Comparison of ENCODE assay signal across 12 cellular contexts in genomic region chr18:36711813-36712444, GRCh38.
DNase-seq lines count a peak whose midpoint lies in the region; ATAC-seq, FAIRE-seq and TF ChIP-seq lines count a peak whose summit lies in the region.
"Had no signal": no experiment of that assay in that cellular context is flagged by ENCODE, and none has a peak within 500 bp of the region (broad histone marks: within the 10 kb centered on the region; RNA-seq: fewer than 3 reads in every experiment).

No MANE protein-coding gene starts in this region.

- TF ChIP-seq CTCF in A549 (IDR thresholded peaks at IDR 0.05) (no peak), choroid plexus epithelial cell (conservative IDR thresholded peaks at IDR 0.05; ENCODE audit: low read depth, low read length) (no peak)

- WGBS in A549 (ENCODE audit: missing lambda C conversion rate): 21% methylated on average over 6 of the region's 6 CpGs

- POLR2A ChIA-PET in A549 (lab: Yijun Ruan, JAX): interaction anchor here (0.6 kb wide), 1 partner anchor 396 kb away, joined by 4 read pairs; no protein-coding TSS in a partner anchor

- H3K9me3 ChIP-seq in A549: no peaks in the 10 kb centered on the region
- H3K9me3 ChIP-seq: SJSA1 had no signal

- no peak for TF ChIP-seq POLR2A in A549 (IDR thresholded peaks at IDR 0.05; ENCODE audit: low read length)

- H3K4me2 ChIP-seq in A549: no peak overlapping the region

- TF ChIP-seq RAD21 in A549 (conservative IDR thresholded peaks at IDR 0.05 in 1 of 2, IDR thresholded peaks at IDR 0.05 in 1 of 2): no peak

- H3K4me3 ChIP-seq in A549 (no peak overlapping the region), choroid plexus epithelial cell (ENCODE audit: low read depth, low read length) (no peak overlapping the region)
- H3K4me3 ChIP-seq: SJSA1 had no signal

- no peak overlapping the region for H3K27ac ChIP-seq in A549
- H3K27ac ChIP-seq: HL-60, SJSA1 had no signal

- no peak for FAIRE-seq in A549 (lab: Jason Lieb, UNC)
- FAIRE-seq: colon, GM12891 had no signal

- ATAC-seq in A549: peak; percentile 30 to 62; a peak in 4 of 6 replicates

- TF ChIP-seq EP300 in A549 (IDR thresholded peaks at IDR 0.05): no peak

- CTCF ChIA-PET in A549 (lab: Yijun Ruan, JAX): interaction anchor here (1.1 to 2.5 kb wide), 2 partner anchors 9 to 24 kb away, joined by 4 to 8 read pairs; no protein-coding TSS in a partner anchor

- peak; percentile 1 to 41 for DNase-seq in A549 (ENCODE audit: low read depth in 1 of 2, low spot score in 1 of 2)
- peak; percentile 95 for DNase-seq in HT1080 (ENCODE audit: low read depth)
- DNase-seq in choroid plexus epithelial cell (ENCODE audit: low read depth): peak; percentile 42
- peak; percentile 86 for DNase-seq in kidney tubule cell (ENCODE audit: low spot score)
- DNase-seq in DMS79 treated with DMSO at 0.1 percent for 48 hours (lab: John Stamatoyannopoulos, UW): no peak
- DNase-seq in activated CD8-positive, alpha-beta memory T cell treated with anti-CD3 and anti-CD28 coated beads, Interleukin-2, amount 50 U/mL, for 48 hours: no peak
- no peak for DNase-seq in NCI-H2171 treated with DMSO at 0.1 percent for 48 hours (lab: John Stamatoyannopoulos, UW)
- no peak for DNase-seq in NCI-H2107 (lab: John Stamatoyannopoulos, UW)

- H3K4me1 ChIP-seq in A549: 0 out of 3 replicates have a peak, but pooled peaks cover 3% of the 10 kb centered on the region
- H3K4me1 ChIP-seq: SJSA1 had no signal

TF ChIP-seq in A549, 52 proteins besides CTCF, POLR2A, EP300 and RAD21:
- TF ChIP-seq GATA3 (IDR thresholded peaks at IDR 0.05; ENCODE audit: borderline replicate concordance): no peak
- TF ChIP-seq, protein P1, sequence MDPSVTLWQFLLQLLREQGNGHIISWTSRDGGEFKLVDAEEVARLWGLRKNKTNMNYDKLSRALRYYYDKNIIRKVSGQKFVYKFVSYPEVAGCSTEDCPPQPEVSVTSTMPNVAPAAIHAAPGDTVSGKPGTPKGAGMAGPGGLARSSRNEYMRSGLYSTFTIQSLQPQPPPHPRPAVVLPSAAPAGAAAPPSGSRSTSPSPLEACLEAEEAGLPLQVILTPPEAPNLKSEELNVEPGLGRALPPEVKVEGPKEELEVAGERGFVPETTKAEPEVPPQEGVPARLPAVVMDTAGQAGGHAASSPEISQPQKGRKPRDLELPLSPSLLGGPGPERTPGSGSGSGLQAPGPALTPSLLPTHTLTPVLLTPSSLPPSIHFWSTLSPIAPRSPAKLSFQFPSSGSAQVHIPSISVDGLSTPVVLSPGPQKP (IDR thresholded peaks at IDR 0.05; ENCODE audit: low read depth, low read length): no peak
- no peak for TF ChIP-seq HDAC2 (IDR thresholded peaks at IDR 0.05)
- no peak for TF ChIP-seq ZSCAN20 (CRISPR knock-in tag; IDR thresholded peaks at IDR 0.05)
- TF ChIP-seq ZC3H11A (IDR thresholded peaks at IDR 0.05): no peak
- no peak for TF ChIP-seq POLR2AphosphoS2 (conservative IDR thresholded peaks at IDR 0.05; ENCODE audit: low read length)
- TF ChIP-seq, protein P2, sequence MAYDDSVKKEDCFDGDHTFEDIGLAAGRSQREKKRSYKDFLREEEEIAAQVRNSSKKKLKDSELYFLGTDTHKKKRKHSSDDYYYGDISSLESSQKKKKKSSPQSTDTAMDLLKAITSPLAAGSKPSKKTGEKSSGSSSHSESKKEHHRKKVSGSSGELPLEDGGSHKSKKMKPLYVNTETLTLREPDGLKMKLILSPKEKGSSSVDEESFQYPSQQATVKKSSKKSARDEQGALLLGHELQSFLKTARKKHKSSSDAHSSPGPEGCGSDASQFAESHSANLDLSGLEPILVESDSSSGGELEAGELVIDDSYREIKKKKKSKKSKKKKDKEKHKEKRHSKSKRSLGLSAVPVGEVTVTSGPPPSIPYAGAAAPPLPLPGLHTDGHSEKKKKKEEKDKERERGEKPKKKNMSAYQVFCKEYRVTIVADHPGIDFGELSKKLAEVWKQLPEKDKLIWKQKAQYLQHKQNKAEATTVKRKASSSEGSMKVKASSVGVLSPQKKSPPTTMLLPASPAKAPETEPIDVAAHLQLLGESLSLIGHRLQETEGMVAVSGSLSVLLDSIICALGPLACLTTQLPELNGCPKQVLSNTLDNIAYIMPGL (CRISPR knock-in tag; IDR thresholded peaks at IDR 0.05; ENCODE audit: borderline replicate concordance): no peak
- TF ChIP-seq, protein P3, sequence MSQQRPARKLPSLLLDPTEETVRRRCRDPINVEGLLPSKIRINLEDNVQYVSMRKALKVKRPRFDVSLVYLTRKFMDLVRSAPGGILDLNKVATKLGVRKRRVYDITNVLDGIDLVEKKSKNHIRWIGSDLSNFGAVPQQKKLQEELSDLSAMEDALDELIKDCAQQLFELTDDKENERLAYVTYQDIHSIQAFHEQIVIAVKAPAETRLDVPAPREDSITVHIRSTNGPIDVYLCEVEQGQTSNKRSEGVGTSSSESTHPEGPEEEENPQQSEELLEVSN (IDR thresholded peaks at IDR 0.05; ENCODE audit: borderline replicate concordance, low read depth): no peak
- no peak for TF ChIP-seq CBX2 (IDR thresholded peaks at IDR 0.05; ENCODE audit: borderline replicate concordance, low read depth)
- TF ChIP-seq MAX (IDR thresholded peaks at IDR 0.05): no peak
- no peak for TF ChIP-seq KDM1A (IDR thresholded peaks at IDR 0.05; ENCODE audit: low read depth)
- TF ChIP-seq PBX3 (IDR thresholded peaks at IDR 0.05): no peak
- TF ChIP-seq MAZ (IDR thresholded peaks at IDR 0.05; ENCODE audit: borderline replicate concordance, low read depth, low read length): no peak
- TF ChIP-seq HOXB5 (CRISPR knock-in tag; IDR thresholded peaks at IDR 0.05): no peak
- no peak for TF ChIP-seq TP53 (CRISPR knock-in tag; IDR thresholded peaks at IDR 0.05)
- TF ChIP-seq ZFP36 (IDR thresholded peaks at IDR 0.05; ENCODE audit: borderline replicate concordance, partially characterized antibody): no peak
- no peak for TF ChIP-seq HEYL (CRISPR knock-in tag; IDR thresholded peaks at IDR 0.05)

Comparison
In these comparisons a context has a peak if more than half of its experiments do, and no peak if none do; other contexts are left out.
1. DNase-seq: peak in A549 (2 of 2), HT1080 (single experiment), choroid plexus epithelial cell (single experiment) and kidney tubule cell (single experiment); none in DMS79 treated with DMSO at 0.1 percent for 48 hours (single experiment), activated CD8-positive, alpha-beta memory T cell treated with anti-CD3 and anti-CD28 coated beads, Interleukin-2, amount 50 U/mL, for 48 hours (single experiment), NCI-H2171 treated with DMSO at 0.1 percent for 48 hours (single experiment) and NCI-H2107 (single experiment).